Comparison of ENCODE assay signal across 1 cellular context in genomic region chr11:125257751-125258150, GRCh38.
TF ChIP-seq lines count a peak whose summit lies in the region.

No MANE protein-coding gene starts in this region.

TF ChIP-seq in H1, 55 proteins besides CTCF, POLR2A, EP300 and RAD21 (continued from another document):
- TF ChIP-seq ZNF274 (IDR thresholded peaks at IDR 0.05; ENCODE audit: borderline replicate concordance, extremely low read depth, low read length) (no peak), CEBPB (IDR thresholded peaks at IDR 0.05; ENCODE audit: low read depth, low read length) (no peak), SP4 (IDR thresholded peaks at IDR 0.05; ENCODE audit: low read length) (no peak), HDAC6 (IDR thresholded peaks at IDR 0.05; ENCODE audit: low read depth, low read length) (no peak), KDM5A (IDR thresholded peaks at IDR 0.05; ENCODE audit: low read length) (no peak), TBP (IDR thresholded peaks at IDR 0.05; ENCODE audit: low read depth, low read length) (no peak), SIX5 (IDR thresholded peaks at IDR 0.05; ENCODE audit: low read depth, low read length) (no peak), FOSL1 (IDR thresholded peaks at IDR 0.05; ENCODE audit: insufficient read depth, low read depth, low read length) (no peak), EZH2 (IDR thresholded peaks at IDR 0.05; ENCODE audit: low read depth, low read length, severe bottlenecking) (no peak), YY1 (IDR thresholded peaks at IDR 0.05; ENCODE audit: low read depth, low read length) (no peak), SAP30 (IDR thresholded peaks at IDR 0.05; ENCODE audit: insufficient read depth, insufficient replicate concordance, low read length) (no peak), SP1 (IDR thresholded peaks at IDR 0.05; ENCODE audit: low read depth, low read length) (no peak)
